Comparison of ENCODE assay signal across 9 cellular contexts in the genomic region with DNA sequence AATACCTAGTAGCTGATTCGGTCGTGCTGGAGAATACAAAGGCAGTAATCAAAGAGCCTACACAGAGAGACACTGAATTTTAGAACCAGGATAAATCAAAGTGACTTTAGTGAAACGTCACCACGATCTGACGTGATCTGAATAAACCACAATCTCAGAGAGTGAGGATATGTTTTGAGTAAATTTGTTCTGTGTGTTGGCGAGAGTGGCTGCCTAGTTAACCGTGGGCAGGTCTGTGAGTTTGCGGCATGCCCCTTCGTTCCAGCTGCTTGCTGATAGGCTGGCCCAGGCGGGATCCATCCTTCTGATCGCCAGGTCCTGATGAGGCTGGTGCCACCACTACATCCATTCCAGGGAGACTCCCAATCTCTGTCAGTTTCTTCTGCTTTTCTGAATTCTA. TPM values are rescaled to one million over a fixed set of nuclear protein-coding genes. Genes with fewer than 3 reads are reported as not detected.
A peak's percentile ranks its signal among the peaks of the same experiment; 100 is the strongest.
DNase-seq lines count a peak whose midpoint lies in the region; ATAC-seq and TF ChIP-seq lines count a peak whose summit lies in the region.
"Had no signal": no experiment of that assay in that cellular context is flagged by ENCODE, and none has a peak within 500 bp of the region (broad histone marks: within the 10 kb centered on the region; RNA-seq: fewer than 3 reads in every experiment).

No MANE protein-coding gene starts in this region.

- peak; percentile 34 for ATAC-seq in GM18505 (IDR thresholded peaks at IDR 0.05; ENCODE audit: unreplicated experiment)
- ATAC-seq in HG03045 (IDR thresholded peaks at IDR 0.05; ENCODE audit: unreplicated experiment): peak; percentile 59
- peak; percentile 92 for ATAC-seq in activated CD8-positive, alpha-beta T cell treated with anti-CD3 and anti-CD28 coated beads for 36 hours
- no peak for ATAC-seq in GM18873 (IDR thresholded peaks at IDR 0.05; ENCODE audit: low FRiP score, unreplicated experiment)

- no peak for TF ChIP-seq POLR2A in GM18505 (IDR thresholded peaks at IDR 0.05; ENCODE audit: borderline replicate concordance, extremely low read depth, insufficient read depth, insufficient read length)

- DNase-seq in activated CD8-positive, alpha-beta T cell treated with anti-CD3 and anti-CD28 coated beads for 36 hours: peak; percentile 84
- peak; percentile 27 for DNase-seq in stimulated activated CD4-positive, alpha-beta T cell treated with anti-CD3 and anti-CD28 coated beads, Interleukin-12 subunit alpha, Interleukin-12 subunit beta, amount 100 ng/mL, for 4 hours
- no peak for DNase-seq in NCI-H1105 (lab: John Stamatoyannopoulos, UW)
- DNase-seq in HuH-7.5 (ENCODE audit: low spot score): no peak
- no peak for DNase-seq in A172 (ENCODE audit: low spot score)
- DNase-seq: DMS 273 treated with DMSO at 0.1 percent for 48 hours had no signal

- POLR2A ChIA-PET in activated CD8-positive, alpha-beta T cell treated with anti-CD3 and anti-CD28 coated beads for 36 hours (lab: Charles Lee): interaction anchor here (1.0 kb wide), 2 partner anchors 9 to 14 kb away, joined by 3 read pairs; no protein-coding TSS in a partner anchor

- no peaks in the 10 kb centered on the region for H3K9me3 Mint-ChIP-seq in activated CD8-positive, alpha-beta T cell treated with anti-CD3 and anti-CD28 coated beads for 36 hours

- CTCF ChIA-PET in activated CD8-positive, alpha-beta T cell treated with anti-CD3 and anti-CD28 coated beads for 36 hours (lab: Charles Lee): interaction anchor here (1.6 to 6.2 kb wide), 2 partner anchors 41 to 128 kb away, joined by 5 to 37 read pairs; a partner anchor contains a TSS

- no peaks in the 10 kb centered on the region for H3K27me3 Mint-ChIP-seq in activated CD8-positive, alpha-beta T cell treated with anti-CD3 and anti-CD28 coated beads for 36 hours

- TF ChIP-seq CTCF in activated CD8-positive, alpha-beta T cell treated with anti-CD3 and anti-CD28 coated beads for 36 hours (IDR thresholded peaks at IDR 0.05): no peak

- peak overlapping the region; percentile 72 for H3K27ac Mint-ChIP-seq in activated CD8-positive, alpha-beta T cell treated with anti-CD3 and anti-CD28 coated beads for 36 hours

- peaks cover 79% of the 10 kb centered on the region for H3K4me1 Mint-ChIP-seq in activated CD8-positive, alpha-beta T cell treated with anti-CD3 and anti-CD28 coated beads for 36 hours (ENCODE audit: low read depth)

- H3K36me3 Mint-ChIP-seq in activated CD8-positive, alpha-beta T cell treated with anti-CD3 and anti-CD28 coated beads for 36 hours (ENCODE audit: low read depth): peaks cover 2% of the 10 kb centered on the region

- intact Hi-C loops in activated CD8-positive, alpha-beta T cell treated with anti-CD3 and anti-CD28 coated beads for 36 hours (cut with micrococcal nuclease): loop anchor here (5.0 kb wide), 2 partner anchors 41 to 74 kb away; a partner anchor contains a TSS

- peak overlapping the region; percentile 38 for H3K4me3 Mint-ChIP-seq in activated CD8-positive, alpha-beta T cell treated with anti-CD3 and anti-CD28 coated beads for 36 hours

RNA-seq across cellular contexts. Expression of a gene that starts 40.4 kb away (rescaled TPM):
- total RNA-seq in activated CD8-positive, alpha-beta T cell treated with anti-CD3 and anti-CD28 coated beads for 36 hours: 10 to 100 TPM; 15.5 to 17.1 TPM
- total RNA-seq in A172 (2014; rRNA removed; shearing (Covaris generic)): 4.9 and 5.0 TPM in 2 replicates

Comparison
In these comparisons a context has a peak if more than half of its experiments do, and no peak if none do; other contexts are left out.
1. DNase-seq: peak in activated CD8-positive, alpha-beta T cell treated with anti-CD3 and anti-CD28 coated beads for 36 hours (single experiment) and stimulated activated CD4-positive, alpha-beta T cell treated with anti-CD3 and anti-CD28 coated beads, Interleukin-12 subunit alpha, Interleukin-12 subunit beta, amount 100 ng/mL, for 4 hours (single experiment); none in NCI-H1105 (single experiment), HuH-7.5 (single experiment) and A172 (single experiment).